15 cellular contexts compared by ENCODE assay signal in the genomic region with DNA sequence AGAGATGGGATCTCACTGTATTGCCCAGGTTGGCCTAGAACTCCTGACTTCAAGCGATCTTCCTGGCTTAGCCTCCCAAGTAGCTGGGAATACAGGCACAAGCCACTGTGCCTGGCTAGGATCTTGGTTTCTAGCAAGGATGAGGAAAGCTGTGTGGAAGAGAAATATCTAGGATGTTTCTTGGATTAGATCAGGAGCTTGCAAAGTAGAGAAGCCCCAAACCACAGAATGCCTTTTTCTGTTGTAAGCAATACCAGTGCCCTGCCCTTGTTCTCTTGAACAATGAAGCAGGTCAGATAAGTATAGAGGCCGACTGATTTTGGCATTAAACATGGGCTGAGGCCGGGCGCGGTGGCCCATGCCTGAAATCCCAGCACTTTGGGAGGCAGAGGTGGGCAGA. TPM values are rescaled to one million over a fixed set of nuclear protein-coding genes. Genes with fewer than 3 reads are reported as not detected.
DNase-seq lines count a peak whose midpoint lies in the region; ATAC-seq and TF ChIP-seq lines count a peak whose summit lies in the region.
"Had no signal": no experiment of that assay in that cellular context is flagged by ENCODE, and none has a peak within 500 bp of the region (broad histone marks: within the 10 kb centered on the region; RNA-seq: fewer than 3 reads in every experiment).

No MANE protein-coding gene starts in this region.

- no peak overlapping the region for H3K4me3 ChIP-seq in RWPE2 (ENCODE audit: severe bottlenecking)
- H3K4me3 ChIP-seq in fibroblast of lung (replicated peaks in 1 of 4; ENCODE audit: control extremely low read depth in 1 of 4, insufficient read depth in 1 of 4, low read depth in 3 of 4, low read length in 4 of 4): no peak overlapping the region
- H3K4me3 ChIP-seq: lung, prostate gland had no signal

- H3K27me3 ChIP-seq in RWPE2 (ENCODE audit: insufficient read depth, poor library complexity, severe bottlenecking) (no peaks in the 10 kb centered on the region), fibroblast of lung (ENCODE audit: control insufficient read depth, insufficient read depth, low read length) (no peaks in the 10 kb centered on the region)

- ATAC-seq in RWPE2 (ENCODE audit: low read depth) (peak; percentile 95), sciatic nerve (peak; percentile 30), GM19035 (IDR thresholded peaks at IDR 0.05; ENCODE audit: unreplicated experiment) (no peak)

- H3K36me3 ChIP-seq in RWPE2 (ENCODE audit: low read depth): no peaks in the 10 kb centered on the region
- H3K36me3 ChIP-seq in fibroblast of lung (ENCODE audit: control insufficient read depth, insufficient read depth, low read length): no peaks in the 10 kb centered on the region
- H3K36me3 ChIP-seq: prostate gland had no signal

- no peak overlapping the region for H3K27ac Mint-ChIP-seq in activated T-helper 1 cell treated with anti-CD3 and anti-CD28 coated beads, Interleukin-12 subunit alpha, Interleukin-12 subunit beta, Interleukin-2, Interleukin-4 antibody, amounts not matched to agents 30 ng/mL and 10 ng/mL and 1 ng/mL, durations not matched to agents 14 hours and 24 hours and 36 hours
- H3K27ac Mint-ChIP-seq: activated CD4-positive, alpha-beta memory T cell treated with anti-CD3 and anti-CD28 coated beads, Interleukin-2, amount 10 ng/mL, durations not matched to agents 7 days and 5 days; dendritic cell treated with granulocyte-macrophage colony-stimulating factor and Interleukin-4, amounts not matched to agents 40 ng/mL and 50 ng/mL, for 4 days had no signal

- H3K4me1 Mint-ChIP-seq in activated T-helper 1 cell treated with anti-CD3 and anti-CD28 coated beads, Interleukin-12 subunit alpha, Interleukin-12 subunit beta, Interleukin-2, Interleukin-4 antibody, amounts not matched to agents 30 ng/mL and 10 ng/mL and 1 ng/mL, durations not matched to agents 14 hours and 24 hours and 36 hours (ENCODE audit: low read depth): no peaks in the 10 kb centered on the region
- H3K4me1 Mint-ChIP-seq: activated CD4-positive, alpha-beta memory T cell treated with anti-CD3 and anti-CD28 coated beads, Interleukin-2, amount 10 ng/mL, durations not matched to agents 7 days and 5 days had no signal

- H3K9me3 Mint-ChIP-seq in activated T-helper 1 cell treated with anti-CD3 and anti-CD28 coated beads, Interleukin-12 subunit alpha, Interleukin-12 subunit beta, Interleukin-2, Interleukin-4 antibody, amounts not matched to agents 30 ng/mL and 10 ng/mL and 1 ng/mL, durations not matched to agents 14 hours and 24 hours and 36 hours: peaks cover 5% of the 10 kb centered on the region
- H3K9me3 Mint-ChIP-seq: dendritic cell treated with granulocyte-macrophage colony-stimulating factor and Interleukin-4, amounts not matched to agents 40 ng/mL and 50 ng/mL, for 4 days had no signal

- TF ChIP-seq CTCF in RWPE2 (IDR thresholded peaks at IDR 0.05; ENCODE audit: poor library complexity, severe bottlenecking) (no peak), fibroblast of lung (conservative IDR thresholded peaks at IDR 0.05 in 1 of 2, IDR thresholded peaks at IDR 0.05 in 1 of 2; ENCODE audit: low read depth in 1 of 2, low read length in 2 of 2) (no peak)

- DNase-seq in ELR (ENCODE audit: low read depth) (peak; percentile 86), RWPE2 (ENCODE audit: low spot score) (no peak), fibroblast of lung (ENCODE audit: low read depth in 2 of 2) (peak; percentile 84 to 99), sciatic nerve (ENCODE audit: low spot score) (no peak), NCI-H1048 (lab: John Stamatoyannopoulos, UW) (no peak), NCI-H526 treated with DMSO at 0.1 percent for 48 hours (lab: John Stamatoyannopoulos, UW) (no peak)
- no peak for DNase-seq in activated T-helper 1 cell treated with anti-CD3 and anti-CD28 coated beads, Interleukin-12 subunit alpha, Interleukin-12 subunit beta, Interleukin-2, Interleukin-4 antibody, amounts not matched to agents 30 ng/mL and 10 ng/mL and 1 ng/mL, durations not matched to agents 14 hours and 24 hours and 36 hours (ENCODE audit: low spot score)
- DNase-seq: activated CD4-positive, alpha-beta memory T cell treated with anti-CD3 and anti-CD28 coated beads, Interleukin-2, amount 10 ng/mL, durations not matched to agents 7 days and 5 days; activated naive CD4-positive, alpha-beta T cell; GOT3; NCI-H2081 had no signal

- peaks cover 4% of the 10 kb centered on the region for H3K36me3 Mint-ChIP-seq in activated T-helper 1 cell treated with anti-CD3 and anti-CD28 coated beads, Interleukin-12 subunit alpha, Interleukin-12 subunit beta, Interleukin-2, Interleukin-4 antibody, amounts not matched to agents 30 ng/mL and 10 ng/mL and 1 ng/mL, durations not matched to agents 14 hours and 24 hours and 36 hours (ENCODE audit: low read depth)

- no peaks in the 10 kb centered on the region for H4K20me1 ChIP-seq in fibroblast of lung (ENCODE audit: control insufficient read depth, extremely low read depth, insufficient read depth, low read length)

- H2AFZ ChIP-seq in fibroblast of lung (ENCODE audit: low read length): no peak overlapping the region

- H3K9me3 ChIP-seq in RWPE2 (ENCODE audit: severe bottlenecking) (no peaks in the 10 kb centered on the region), fibroblast of lung (ENCODE audit: control insufficient read depth, insufficient read depth, low read depth, low read length) (no peaks in the 10 kb centered on the region)
- H3K9me3 ChIP-seq: prostate gland had no signal

- no peak overlapping the region for H3K4me2 ChIP-seq in fibroblast of lung (ENCODE audit: extremely low read depth, insufficient read depth, low read length)

- no peaks in the 10 kb centered on the region for H3K79me2 ChIP-seq in fibroblast of lung (ENCODE audit: control insufficient read depth, insufficient read depth, low read length)

- H3K4me3 Mint-ChIP-seq in activated T-helper 1 cell treated with anti-CD3 and anti-CD28 coated beads, Interleukin-12 subunit alpha, Interleukin-12 subunit beta, Interleukin-2, Interleukin-4 antibody, amounts not matched to agents 30 ng/mL and 10 ng/mL and 1 ng/mL, durations not matched to agents 14 hours and 24 hours and 36 hours: no peak overlapping the region
- H3K4me3 Mint-ChIP-seq: activated CD4-positive, alpha-beta memory T cell treated with anti-CD3 and anti-CD28 coated beads, Interleukin-2, amount 10 ng/mL, durations not matched to agents 7 days and 5 days; dendritic cell treated with granulocyte-macrophage colony-stimulating factor and Interleukin-4, amounts not matched to agents 40 ng/mL and 50 ng/mL, for 4 days had no signal

- H3K27ac ChIP-seq in RWPE2 (ENCODE audit: poor library complexity, severe bottlenecking) (peak overlapping the region; percentile 52), fibroblast of lung (ENCODE audit: insufficient read depth, low read length) (no peak overlapping the region)
- H3K27ac ChIP-seq: prostate gland had no signal

- no peaks in the 10 kb centered on the region for H3K27me3 Mint-ChIP-seq in activated T-helper 1 cell treated with anti-CD3 and anti-CD28 coated beads, Interleukin-12 subunit alpha, Interleukin-12 subunit beta, Interleukin-2, Interleukin-4 antibody, amounts not matched to agents 30 ng/mL and 10 ng/mL and 1 ng/mL, durations not matched to agents 14 hours and 24 hours and 36 hours (ENCODE audit: insufficient read depth)
- H3K27me3 Mint-ChIP-seq: activated CD4-positive, alpha-beta memory T cell treated with anti-CD3 and anti-CD28 coated beads, Interleukin-2, amount 10 ng/mL, durations not matched to agents 7 days and 5 days; dendritic cell treated with granulocyte-macrophage colony-stimulating factor and Interleukin-4, amounts not matched to agents 40 ng/mL and 50 ng/mL, for 4 days had no signal

- intact Hi-C loops in sciatic nerve (cut with DNase I): no loop called here
- intact Hi-C loops in activated T-helper 1 cell treated with anti-CD3 and anti-CD28 coated beads, Interleukin-12 subunit alpha, Interleukin-12 subunit beta, Interleukin-2, Interleukin-4 antibody, amounts not matched to agents 30 ng/mL and 10 ng/mL and 1 ng/mL, durations not matched to agents 14 hours and 24 hours and 36 hours (cut with micrococcal nuclease): no loop called here

- H3K4me1 ChIP-seq in RWPE2 (ENCODE audit: insufficient read depth, poor library complexity, severe bottlenecking) (peaks cover 11% of the 10 kb centered on the region), fibroblast of lung (ENCODE audit: control insufficient read depth, extremely low read depth, insufficient read depth, low read length) (no peaks in the 10 kb centered on the region)
- H3K4me1 ChIP-seq: prostate gland had no signal

- H3K9ac ChIP-seq in fibroblast of lung (ENCODE audit: insufficient read depth, low read length): no peak overlapping the region

RNA-seq across cellular contexts. Expression of a gene that starts 44.3 kb away (rescaled TPM):
- total RNA-seq in fibroblast of lung: 76.5 and 88.2 TPM in 2 replicates
- polyA plus RNA-seq in fibroblast of lung: 33.2 and 42.0 TPM in 2 replicates
- polyA plus RNA-seq in fibroblast of lung (2012): 24.1 and 26.5 TPM in 2 replicates
- 10.5 and 20.8 TPM in 2 replicates for polyA minus RNA-seq in fibroblast of lung (ENCODE audit: low replicate concordance)
- total RNA-seq in sciatic nerve: 50.1 TPM
- 25.9 and 31.3 TPM in 2 replicates for total RNA-seq in activated T-helper 1 cell treated with anti-CD3 and anti-CD28 coated beads, Interleukin-12 subunit alpha, Interleukin-12 subunit beta, Interleukin-2, Interleukin-4 antibody, amounts not matched to agents 30 ng/mL and 10 ng/mL and 1 ng/mL, durations not matched to agents 14 hours and 24 hours and 36 hours

RNA-seq across cellular contexts. Expression of a gene that starts 45.0 kb away (rescaled TPM):
- total RNA-seq in fibroblast of lung: 5.4 and 5.6 TPM in 2 replicates
- 6.4 and 7.1 TPM in 2 replicates for polyA plus RNA-seq in fibroblast of lung
- 5.5 and 6.0 TPM in 2 replicates for polyA plus RNA-seq in fibroblast of lung (2012)
- polyA minus RNA-seq in fibroblast of lung (ENCODE audit: low replicate concordance): 2.4 and 3.3 TPM in 2 replicates
- total RNA-seq in sciatic nerve: 13.3 TPM
- 7.9 and 8.5 TPM in 2 replicates for total RNA-seq in activated T-helper 1 cell treated with anti-CD3 and anti-CD28 coated beads, Interleukin-12 subunit alpha, Interleukin-12 subunit beta, Interleukin-2, Interleukin-4 antibody, amounts not matched to agents 30 ng/mL and 10 ng/mL and 1 ng/mL, durations not matched to agents 14 hours and 24 hours and 36 hours

Comparison
In these comparisons a context has a peak if more than half of its experiments do, and no peak if none do; other contexts are left out.
1. DNase-seq: peak in ELR (single experiment) and fibroblast of lung (2 of 2); none in RWPE2 (single experiment), sciatic nerve (single experiment), NCI-H1048 (single experiment), activated T-helper 1 cell treated with anti-CD3 and anti-CD28 coated beads, Interleukin-12 subunit alpha, Interleukin-12 subunit beta, Interleukin-2, Interleukin-4 antibody, amounts not matched to agents 30 ng/mL and 10 ng/mL and 1 ng/mL, durations not matched to agents 14 hours and 24 hours and 36 hours (single experiment) and NCI-H526 treated with DMSO at 0.1 percent for 48 hours (single experiment).